8 cellular contexts compared by ENCODE assay signal in genomic region chr17:58755577-58756245, GRCh38. TPM values are rescaled to one million over a fixed set of nuclear protein-coding genes. Genes with fewer than 3 reads are reported as not detected.
DNase-seq lines count a peak whose midpoint lies in the region; ATAC-seq, FAIRE-seq and TF ChIP-seq lines count a peak whose summit lies in the region.

Gene PPM1E (plus strand): TSS chr17:58755854.

- H3K27ac Mint-ChIP-seq in activated B cell treated with CpG ODN at 0.5 μM for 24 hours: no peak within 1 kb of the TSS

- H3K9ac ChIP-seq in kidney (ENCODE audit: low read length in 2 of 2): no peak within 1 kb of the TSS

- H3K4me1 Mint-ChIP-seq in activated B cell treated with CpG ODN at 0.5 μM for 24 hours: peaks cover 17% of the 10 kb centered on the region

- H3K36me3 Mint-ChIP-seq in activated B cell treated with CpG ODN at 0.5 μM for 24 hours (ENCODE audit: low read depth): no peaks in the 10 kb centered on the region

- CTCF ChIA-PET in activated B cell treated with CpG ODN at 0.5 μM for 24 hours (lab: Charles Lee): no interaction called here

- no peaks in the 10 kb centered on the region for H3K9me3 Mint-ChIP-seq in activated B cell treated with CpG ODN at 0.5 μM for 24 hours

- H3K4me3 Mint-ChIP-seq in activated B cell treated with CpG ODN at 0.5 μM for 24 hours: peak within 1 kb of the TSS; percentile 92

- H3K27ac ChIP-seq in kidney (ENCODE audit: low read depth in 2 of 2, low read length in 2 of 2): no peak within 1 kb of the TSS

- intact Hi-C loops in Right ventricle myocardium inferior (cut with DNase I) (no loop called here), cardiac septum (cut with DNase I) (no loop called here), activated B cell treated with CpG ODN at 0.5 μM for 24 hours (cut with micrococcal nuclease) (loop anchor here (10.0 kb wide), 1 partner anchor 61 kb away; the partner anchor contains the start of genes RAD51C and TEX14), kidney (cut with DNase I) (no loop called here)

- no peak for FAIRE-seq in kidney (lab: Jason Lieb, UNC)

- no peaks in the 10 kb centered on the region for H3K36me3 ChIP-seq in kidney (ENCODE audit: control insufficient read depth in 1 of 2, insufficient read depth in 2 of 2, low read length in 2 of 2)

- H3K9me3 ChIP-seq in kidney (ENCODE audit: control insufficient read depth in 1 of 2, low read length in 2 of 2): no peaks in the 10 kb centered on the region

- DNase-seq in Right ventricle myocardium inferior (ENCODE audit: missing footprints) (no peak), cardiac septum (ENCODE audit: low spot score) (no peak), NCI-H2081 treated with DMSO at 0.1 percent for 48 hours (lab: John Stamatoyannopoulos, UW) (peak; percentile 55), activated B cell treated with CpG ODN at 0.5 μM for 24 hours (peak; percentile 56), kidney (peak; percentile 79), dedifferentiated amniotic fluid mesenchymal stem cell (ENCODE audit: extremely low spot score) (no peak)
- DNase-seq in central memory CD4-positive, alpha-beta T cell: peak; percentile 17
- DNase-seq in stimulated activated CD4-positive, alpha-beta T cell treated with anti-CD3 and anti-CD28 coated beads, Interleukin-12 subunit alpha, Interleukin-12 subunit beta, amount 100 ng/mL, for 4 hours: peak; percentile 41

- peak within 1 kb of the TSS; percentile 52 to 53 for H3K4me3 ChIP-seq in kidney (ENCODE audit: low read length in 2 of 2)

- POLR2A ChIA-PET in activated B cell treated with CpG ODN at 0.5 μM for 24 hours (lab: Charles Lee): interaction anchor here (0.6 to 0.9 kb wide), 2 partner anchors 63 to 1562 kb away, joined by 4 to 10 read pairs; partner anchors contain the start of genes RAD51C and TEX14

- ATAC-seq in Right ventricle myocardium inferior (peak; percentile 89), activated B cell treated with CpG ODN at 0.5 μM for 24 hours (ENCODE audit: low read depth) (peak; percentile 77)

- peaks cover 0 to 4% of the 10 kb centered on the region in 2 donors for H3K4me1 ChIP-seq in kidney (ENCODE audit: control insufficient read depth in 1 of 2, insufficient read depth in 1 of 2, low read depth in 1 of 2, low read length in 2 of 2)

- no peak for TF ChIP-seq CTCF in activated B cell treated with CpG ODN at 0.5 μM for 24 hours (IDR thresholded peaks at IDR 0.05)
- no peak for TF ChIP-seq CTCF in kidney (IDR thresholded peaks at IDR 0.05; ENCODE audit: borderline replicate concordance, extremely low read depth, insufficient read depth)

- H3K27me3 Mint-ChIP-seq in activated B cell treated with CpG ODN at 0.5 μM for 24 hours: peaks cover 36% of the 10 kb centered on the region

RNA-seq across cellular contexts. Expression of gene PPM1E, which starts in this region (rescaled TPM):
- total RNA-seq in Right ventricle myocardium inferior (2.3 TPM), cardiac septum (1.1 TPM), activated B cell treated with CpG ODN at 0.5 μM for 24 hours (0.02 and 0.07 TPM in 2 replicates), kidney (0.82 TPM)
- polyA plus RNA-seq in kidney (ENCODE audit: insufficient read depth, low read depth, low replicate concordance): 0.47 TPM

Comparison
In these comparisons a context has a peak if more than half of its experiments do, and no peak if none do; other contexts are left out.
1. Peak in DNase-seq and ATAC-seq in activated B cell treated with CpG ODN at 0.5 μM for 24 hours; RNA of the gene not detected or under 1 TPM.
2. Peak in DNase-seq and H3K4me3 ChIP-seq in kidney; RNA of the gene not detected or under 1 TPM.
3. DNase-seq: peak in NCI-H2081 treated with DMSO at 0.1 percent for 48 hours (single experiment), central memory CD4-positive, alpha-beta T cell (single experiment) and stimulated activated CD4-positive, alpha-beta T cell treated with anti-CD3 and anti-CD28 coated beads, Interleukin-12 subunit alpha, Interleukin-12 subunit beta, amount 100 ng/mL, for 4 hours (single experiment); none in Right ventricle myocardium inferior (single experiment), cardiac septum (single experiment) and dedifferentiated amniotic fluid mesenchymal stem cell (single experiment).